10 cellular contexts compared by ENCODE assay signal in genomic region chr20:6735913-6736845, GRCh38. TPM values are rescaled to one million over a fixed set of nuclear protein-coding genes. Genes with fewer than 3 reads are reported as not detected.
DNase-seq lines count a peak whose midpoint lies in the region; ATAC-seq and TF ChIP-seq lines count a peak whose summit lies in the region.
"Had no signal": no experiment of that assay in that cellular context is flagged by ENCODE, and none has a peak within 500 bp of the region (broad histone marks: within the 10 kb centered on the region; RNA-seq: fewer than 3 reads in every experiment).

No MANE protein-coding gene starts in this region.

- H3K27me3 ChIP-seq in mesenchymal stem cell (ENCODE audit: control insufficient read depth in 1 of 2, insufficient read depth in 1 of 2, low read length in 2 of 2) (peaks cover 10 to 11% of the 10 kb centered on the region in 2 experiments), gastrocnemius medialis (no peaks in the 10 kb centered on the region)

- no peak overlapping the region for H3K4ac ChIP-seq in mesenchymal stem cell (ENCODE audit: low read depth in 1 of 2, low read length in 2 of 2)

- no peak for TF ChIP-seq POLR2A in gastrocnemius medialis (IDR thresholded peaks at IDR 0.05)

- 46 to 63% (median 57%) methylated on average over 8 of the region's 8 CpGs for WGBS in adipose tissue, 3 donors
- WGBS in mesenchymal stem cell, result 77% methylated on average over 7 of the region's 8 CpGs

- DNase-seq in head of caudate nucleus (peak in 27 of 42 donors; percentile 4 to 60 (median 21)), mesenchymal stem cell (peak; percentile 42), gastrocnemius medialis (no peak), NCI-H524 (lab: John Stamatoyannopoulos, UW) (no peak), NCI-H524 treated with DMSO at 0.1 percent for 48 hours (lab: John Stamatoyannopoulos, UW) (no peak)
- DNase-seq in stimulated activated CD8-positive, alpha-beta memory T cell treated with anti-CD3 and anti-CD28 coated beads, Interleukin-4, amount 100 ng/mL, for 48 hours, result no peak
- DNase-seq: KG1 had no signal

- intact Hi-C loops in head of caudate nucleus (cut with DNase I), result no loop called here
- intact Hi-C loops in gastrocnemius medialis (cut with DNase I; ENCODE audit: low total_unique reads), result no loop called here

- no peak overlapping the region for H2BK15ac ChIP-seq in mesenchymal stem cell (ENCODE audit: low read depth, poor library complexity, severe bottlenecking)

- no peak overlapping the region for H2BK120ac ChIP-seq in mesenchymal stem cell (ENCODE audit: low read depth, low read length)

- H3K9me3 ChIP-seq in mesenchymal stem cell (ENCODE audit: control insufficient read depth, low read length), result no peaks in the 10 kb centered on the region
- H3K9me3 ChIP-seq in gastrocnemius medialis, result no peaks in the 10 kb centered on the region

- H3K4me1 ChIP-seq in mesenchymal stem cell (ENCODE audit: control insufficient read depth, insufficient read depth, low read depth, low read length), result no peaks in the 10 kb centered on the region
- H3K4me1 ChIP-seq in gastrocnemius medialis, result peaks cover 0 to 12% of the 10 kb centered on the region in 2 donors

- no peak for ATAC-seq in gastrocnemius medialis
- ATAC-seq in GM19035 (IDR thresholded peaks at IDR 0.05; ENCODE audit: unreplicated experiment), result no peak

- no peak overlapping the region for H3K9ac ChIP-seq in mesenchymal stem cell (ENCODE audit: low read length)

- no peak overlapping the region for H3K18ac ChIP-seq in mesenchymal stem cell (ENCODE audit: low read depth in 1 of 2, low read length in 2 of 2)

- no peak overlapping the region for H2BK5ac ChIP-seq in mesenchymal stem cell (ENCODE audit: low read depth, low read length, poor library complexity, severe bottlenecking)

- H3K36me3 ChIP-seq in mesenchymal stem cell (ENCODE audit: control insufficient read depth in 1 of 2, insufficient read depth in 2 of 2, low read depth in 1 of 2, low read length in 2 of 2) (no peaks in the 10 kb centered on the region), gastrocnemius medialis (no peaks in the 10 kb centered on the region)

- H2BK12ac ChIP-seq in mesenchymal stem cell (ENCODE audit: low read length in 2 of 2), result no peak overlapping the region

- peak overlapping the region; percentile 9 for H3K27ac ChIP-seq in adipose tissue (ENCODE audit: low read depth, low read length)
- H3K27ac ChIP-seq in mesenchymal stem cell (ENCODE audit: low read length, poor library complexity, severe bottlenecking), result no peak overlapping the region
- H3K27ac ChIP-seq in gastrocnemius medialis, result peak overlapping the region; percentile 22 to 55 (median 30)

- in situ Hi-C loops in gastrocnemius medialis (cut with MboI; ENCODE audit: low sequenced_read_pairs in 4 of 4), result no loop called here

- no peak overlapping the region for H2AFZ ChIP-seq in mesenchymal stem cell (ENCODE audit: low read depth, low read length)

- peak overlapping the region; percentile 38 for H4K8ac ChIP-seq in mesenchymal stem cell (ENCODE audit: low read length)

- H2AK5ac ChIP-seq in mesenchymal stem cell (ENCODE audit: low read length, severe bottlenecking), result no peak overlapping the region

- H3K4me3 ChIP-seq in mesenchymal stem cell (ENCODE audit: insufficient read depth in 1 of 2, low read depth in 1 of 2, low read length in 2 of 2) (no peak overlapping the region), gastrocnemius medialis (no peak overlapping the region)
- H3K4me3 ChIP-seq: skin epidermis had no signal

- no peak overlapping the region for H3K23ac ChIP-seq in mesenchymal stem cell (ENCODE audit: low read length in 2 of 2)

- TF ChIP-seq CTCF in gastrocnemius medialis (IDR thresholded peaks at IDR 0.05 in 4 of 5, conservative IDR thresholded peaks at IDR 0.05 in 1 of 5), result no peak

- H3K4me2 ChIP-seq in mesenchymal stem cell (ENCODE audit: low read length, poor library complexity, severe bottlenecking), result no peak overlapping the region

- no peaks in the 10 kb centered on the region for H3K79me1 ChIP-seq in mesenchymal stem cell (replicated peaks; ENCODE audit: low read length, poor library complexity, severe bottlenecking)

- H4K91ac ChIP-seq in mesenchymal stem cell (ENCODE audit: low read length), result no peak overlapping the region

- H3K14ac ChIP-seq in mesenchymal stem cell (ENCODE audit: low read length in 2 of 2), result no peak overlapping the region

RNA-seq across cellular contexts. Expression of gene BMP2, which starts 31.3 kb away (rescaled TPM):
- 10 to 100 TPM in 1 of 3 donors, 1 to 10 TPM in 2; 2.6 to 10.5 (median 4.0) TPM for polyA plus RNA-seq in adipose tissue
- polyA plus RNA-seq in mesenchymal stem cell (2013, experiment 1 of 2), result 35.2 TPM
- polyA plus RNA-seq in mesenchymal stem cell (2013, experiment 2 of 2), result 36.2 TPM
- total RNA-seq in gastrocnemius medialis, result 1 to 10 TPM; 1.6 to 4.3 (median 2.9) TPM

Comparison
In these comparisons a context has a peak if more than half of its experiments do, and no peak if none do; other contexts are left out.
1. DNase-seq: peak in head of caudate nucleus (27 of 42) and mesenchymal stem cell (single experiment); none in gastrocnemius medialis (0 of 2), NCI-H524 (0 of 2), stimulated activated CD8-positive, alpha-beta memory T cell treated with anti-CD3 and anti-CD28 coated beads, Interleukin-4, amount 100 ng/mL, for 48 hours (single experiment) and NCI-H524 treated with DMSO at 0.1 percent for 48 hours (single experiment).